In genomic region chr5:5320062-5320805, GRCh38 we compare ENCODE assay signal across 14 cellular contexts.
DNase-seq lines count a peak whose midpoint lies in the region; ATAC-seq and TF ChIP-seq lines count a peak whose summit lies in the region.
"Had no signal": no experiment of that assay in that cellular context is flagged by ENCODE, and none has a peak within 500 bp of the region (broad histone marks: within the 10 kb centered on the region; RNA-seq: fewer than 3 reads in every experiment).

No MANE protein-coding gene starts in this region.

- H3K27me3 ChIP-seq in heart left ventricle (no peaks in the 10 kb centered on the region), prostate gland (replicated peaks; ENCODE audit: insufficient read depth) (no peaks in the 10 kb centered on the region), WERI-Rb-1 (ENCODE audit: insufficient read depth, low read depth, severe bottlenecking) (peaks cover 5% of the 10 kb centered on the region)
- H3K27me3 ChIP-seq: BLaER1 had no signal

- DNase-seq in cardiac septum (ENCODE audit: low spot score) (peak; percentile 35), heart left ventricle (no peak), islet precursor cell (peak; percentile 52), prostate gland (ENCODE audit: low spot score) (peak; percentile 71), ecto neural progenitor cell (ENCODE audit: low spot score) (no peak), WERI-Rb-1 (no peak)
- DNase-seq: CD4-positive, alpha-beta memory T cell; DMS79 treated with DMSO at 0.1 percent for 48 hours; GF-D8; H9 had no signal

- H3K36me3 ChIP-seq in heart left ventricle (no peaks in the 10 kb centered on the region), prostate gland (no peaks in the 10 kb centered on the region), WERI-Rb-1 (no peaks in the 10 kb centered on the region)
- H3K36me3 ChIP-seq: BLaER1 had no signal

- ATAC-seq in heart left ventricle = no peak
- no peak for ATAC-seq in HG02973 (IDR thresholded peaks at IDR 0.05; ENCODE audit: unreplicated experiment)
- ATAC-seq: HepG2 had no signal

- no peaks in the 10 kb centered on the region for H3K9me3 ChIP-seq in heart left ventricle
- no peaks in the 10 kb centered on the region for H3K9me3 ChIP-seq in prostate gland
- peaks cover 3% of the 10 kb centered on the region for H3K9me3 ChIP-seq in WERI-Rb-1 (ENCODE audit: severe bottlenecking)

- TF ChIP-seq CTCF in heart left ventricle (IDR thresholded peaks at IDR 0.05) (no peak), prostate gland (IDR thresholded peaks at IDR 0.05) (no peak), WERI-Rb-1 (IDR thresholded peaks at IDR 0.05; ENCODE audit: low read depth, low read length) (no peak)

- no peak overlapping the region for H3K27ac ChIP-seq in heart left ventricle
- H3K27ac ChIP-seq in prostate gland = peak overlapping the region; percentile 32 to 63
- H3K27ac ChIP-seq in WERI-Rb-1 = no peak overlapping the region
- H3K27ac ChIP-seq: 22Rv1, BLaER1 had no signal

- intact Hi-C loops in cardiac septum (cut with DNase I) = loop anchor here (5.0 kb wide), 1 partner anchor 53 kb away; no protein-coding TSS in a partner anchor
- intact Hi-C loops in heart left ventricle (cut with DNase I) = no loop called here
- intact Hi-C loops in prostate gland (cut with DNase I) = no loop called here

- WGBS in heart left ventricle, 4 donors = 73 to 80% (median 77%) methylated on average over 15 of the region's 15 CpGs
- 62% methylated on average over 15 of the region's 15 CpGs for WGBS in prostate gland

- H3K4me1 ChIP-seq in heart left ventricle (no peaks in the 10 kb centered on the region), prostate gland (replicated peaks) (peaks cover 6% of the 10 kb centered on the region)
- H3K4me1 ChIP-seq: BLaER1 had no signal

- H3K4me3 ChIP-seq in heart left ventricle (no peak overlapping the region), prostate gland (no peak overlapping the region), WERI-Rb-1 (ENCODE audit: low read depth, low read length) (no peak overlapping the region)
- H3K4me3 ChIP-seq: BLaER1 had no signal

- no peak for TF ChIP-seq POLR2A in heart left ventricle (IDR thresholded peaks at IDR 0.05)
- no peak for TF ChIP-seq POLR2A in prostate gland (IDR thresholded peaks at IDR 0.05)

Comparison
In these comparisons a context has a peak if more than half of its experiments do, and no peak if none do; other contexts are left out.
1. DNase-seq: peak in cardiac septum (single experiment), islet precursor cell (single experiment) and prostate gland (single experiment); none in heart left ventricle (0 of 5), ecto neural progenitor cell (single experiment) and WERI-Rb-1 (single experiment).
2. H3K27ac ChIP-seq: peak in prostate gland (2 of 2); none in heart left ventricle (0 of 12) and WERI-Rb-1 (single experiment).